Comparison of ENCODE assay signal across 1 cellular context in the genomic region with DNA sequence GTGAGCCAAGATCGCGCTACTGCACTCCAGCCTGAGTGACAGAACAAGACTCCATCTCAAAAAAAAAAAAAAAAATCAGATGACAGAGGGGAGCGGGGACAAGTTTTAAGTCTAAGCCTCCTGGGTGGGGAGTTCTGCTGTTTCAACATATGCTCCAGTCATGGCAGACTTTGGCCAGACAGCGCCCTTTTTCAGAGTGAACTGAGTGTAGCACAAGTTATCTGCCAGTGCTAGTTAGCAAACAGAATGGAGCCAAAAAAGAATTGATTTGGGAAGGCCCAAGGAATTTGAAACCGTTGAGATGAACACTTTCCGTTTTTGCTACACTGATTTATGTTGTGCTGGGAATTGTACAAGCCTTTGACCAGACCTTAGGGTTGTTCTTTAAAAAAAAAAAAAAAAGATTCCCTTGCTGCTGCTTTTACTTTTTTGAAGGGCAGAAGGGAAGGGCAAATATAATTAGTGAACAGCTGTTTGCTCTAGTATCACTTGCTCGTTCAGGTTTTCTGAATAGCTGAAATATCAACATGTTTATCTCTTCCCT.
TF ChIP-seq lines count a peak whose summit lies in the region.

No MANE protein-coding gene starts in this region.

TF ChIP-seq in HepG2, 621 proteins besides CTCF, POLR2A, EP300 and RAD21 (continued from another document and continues in another):
- TF ChIP-seq, protein P1, sequence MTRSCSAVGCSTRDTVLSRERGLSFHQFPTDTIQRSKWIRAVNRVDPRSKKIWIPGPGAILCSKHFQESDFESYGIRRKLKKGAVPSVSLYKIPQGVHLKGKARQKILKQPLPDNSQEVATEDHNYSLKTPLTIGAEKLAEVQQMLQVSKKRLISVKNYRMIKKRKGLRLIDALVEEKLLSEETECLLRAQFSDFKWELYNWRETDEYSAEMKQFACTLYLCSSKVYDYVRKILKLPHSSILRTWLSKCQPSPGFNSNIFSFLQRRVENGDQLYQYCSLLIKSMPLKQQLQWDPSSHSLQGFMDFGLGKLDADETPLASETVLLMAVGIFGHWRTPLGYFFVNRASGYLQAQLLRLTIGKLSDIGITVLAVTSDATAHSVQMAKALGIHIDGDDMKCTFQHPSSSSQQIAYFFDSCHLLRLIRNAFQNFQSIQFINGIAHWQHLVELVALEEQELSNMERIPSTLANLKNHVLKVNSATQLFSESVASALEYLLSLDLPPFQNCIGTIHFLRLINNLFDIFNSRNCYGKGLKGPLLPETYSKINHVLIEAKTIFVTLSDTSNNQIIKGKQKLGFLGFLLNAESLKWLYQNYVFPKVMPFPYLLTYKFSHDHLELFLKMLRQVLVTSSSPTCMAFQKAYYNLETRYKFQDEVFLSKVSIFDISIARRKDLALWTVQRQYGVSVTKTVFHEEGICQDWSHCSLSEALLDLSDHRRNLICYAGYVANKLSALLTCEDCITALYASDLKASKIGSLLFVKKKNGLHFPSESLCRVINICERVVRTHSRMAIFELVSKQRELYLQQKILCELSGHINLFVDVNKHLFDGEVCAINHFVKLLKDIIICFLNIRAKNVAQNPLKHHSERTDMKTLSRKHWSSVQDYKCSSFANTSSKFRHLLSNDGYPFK (CRISPR knock-in tag; IDR thresholded peaks at IDR 0.05; ENCODE audit: borderline replicate concordance) = no peak
- TF ChIP-seq ZNF180 (CRISPR knock-in tag; IDR thresholded peaks at IDR 0.05; ENCODE audit: borderline replicate concordance, low read depth) (no peak), ZNF431 (CRISPR knock-in tag; IDR thresholded peaks at IDR 0.05; ENCODE audit: borderline replicate concordance, low read depth) (no peak), ZNF776 (CRISPR knock-in tag; IDR thresholded peaks at IDR 0.05) (no peak), ZNF501 (CRISPR knock-in tag; IDR thresholded peaks at IDR 0.05) (no peak), ZNF44 (CRISPR knock-in tag; IDR thresholded peaks at IDR 0.05) (no peak), HNF4A (CRISPR knock-in tag; IDR thresholded peaks at IDR 0.05) (peak; percentile 82), CHCHD3 (CRISPR knock-in tag; IDR thresholded peaks at IDR 0.05) (no peak), ZNF839 (CRISPR knock-in tag; IDR thresholded peaks at IDR 0.05; ENCODE audit: borderline replicate concordance) (no peak), CCDC6 (CRISPR knock-in tag; IDR thresholded peaks at IDR 0.05) (no peak), PITX1 (CRISPR knock-in tag; IDR thresholded peaks at IDR 0.05) (0 out of 2 replicates have a peak, but pooled peaks have one; percentile 19), REL (CRISPR knock-in tag; conservative IDR thresholded peaks at IDR 0.05) (no peak), BRCA1 (CRISPR knock-in tag; IDR thresholded peaks at IDR 0.05) (no peak), RORA (CRISPR knock-in tag; IDR thresholded peaks at IDR 0.05) (no peak), NCOA5 (CRISPR knock-in tag; IDR thresholded peaks at IDR 0.05) (no peak), STAT5B (CRISPR knock-in tag; IDR thresholded peaks at IDR 0.05) (no peak), CBX5 (CRISPR knock-in tag; IDR thresholded peaks at IDR 0.05; ENCODE audit: borderline replicate concordance) (no peak), REXO4 (CRISPR knock-in tag; IDR thresholded peaks at IDR 0.05; ENCODE audit: borderline replicate concordance) (no peak), ZFP62 (CRISPR knock-in tag; IDR thresholded peaks at IDR 0.05) (no peak), NR2F2 (IDR thresholded peaks at IDR 0.05; ENCODE audit: borderline replicate concordance, low read depth) (no peak)
- TF ChIP-seq, protein P2, sequence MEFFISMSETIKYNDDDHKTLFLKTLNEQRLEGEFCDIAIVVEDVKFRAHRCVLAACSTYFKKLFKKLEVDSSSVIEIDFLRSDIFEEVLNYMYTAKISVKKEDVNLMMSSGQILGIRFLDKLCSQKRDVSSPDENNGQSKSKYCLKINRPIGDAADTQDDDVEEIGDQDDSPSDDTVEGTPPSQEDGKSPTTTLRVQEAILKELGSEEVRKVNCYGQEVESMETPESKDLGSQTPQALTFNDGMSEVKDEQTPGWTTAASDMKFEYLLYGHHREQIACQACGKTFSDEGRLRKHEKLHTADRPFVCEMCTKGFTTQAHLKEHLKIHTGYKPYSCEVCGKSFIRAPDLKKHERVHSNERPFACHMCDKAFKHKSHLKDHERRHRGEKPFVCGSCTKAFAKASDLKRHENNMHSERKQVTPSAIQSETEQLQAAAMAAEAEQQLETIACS (CRISPR knock-in tag; IDR thresholded peaks at IDR 0.05) = no peak
- TF ChIP-seq, protein P3, sequence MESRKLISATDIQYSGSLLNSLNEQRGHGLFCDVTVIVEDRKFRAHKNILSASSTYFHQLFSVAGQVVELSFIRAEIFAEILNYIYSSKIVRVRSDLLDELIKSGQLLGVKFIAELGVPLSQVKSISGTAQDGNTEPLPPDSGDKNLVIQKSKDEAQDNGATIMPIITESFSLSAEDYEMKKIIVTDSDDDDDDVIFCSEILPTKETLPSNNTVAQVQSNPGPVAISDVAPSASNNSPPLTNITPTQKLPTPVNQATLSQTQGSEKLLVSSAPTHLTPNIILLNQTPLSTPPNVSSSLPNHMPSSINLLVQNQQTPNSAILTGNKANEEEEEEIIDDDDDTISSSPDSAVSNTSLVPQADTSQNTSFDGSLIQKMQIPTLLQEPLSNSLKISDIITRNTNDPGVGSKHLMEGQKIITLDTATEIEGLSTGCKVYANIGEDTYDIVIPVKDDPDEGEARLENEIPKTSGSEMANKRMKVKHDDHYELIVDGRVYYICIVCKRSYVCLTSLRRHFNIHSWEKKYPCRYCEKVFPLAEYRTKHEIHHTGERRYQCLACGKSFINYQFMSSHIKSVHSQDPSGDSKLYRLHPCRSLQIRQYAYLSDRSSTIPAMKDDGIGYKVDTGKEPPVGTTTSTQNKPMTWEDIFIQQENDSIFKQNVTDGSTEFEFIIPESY (CRISPR knock-in tag; IDR thresholded peaks at IDR 0.05) = no peak
- TF ChIP-seq, protein P4, sequence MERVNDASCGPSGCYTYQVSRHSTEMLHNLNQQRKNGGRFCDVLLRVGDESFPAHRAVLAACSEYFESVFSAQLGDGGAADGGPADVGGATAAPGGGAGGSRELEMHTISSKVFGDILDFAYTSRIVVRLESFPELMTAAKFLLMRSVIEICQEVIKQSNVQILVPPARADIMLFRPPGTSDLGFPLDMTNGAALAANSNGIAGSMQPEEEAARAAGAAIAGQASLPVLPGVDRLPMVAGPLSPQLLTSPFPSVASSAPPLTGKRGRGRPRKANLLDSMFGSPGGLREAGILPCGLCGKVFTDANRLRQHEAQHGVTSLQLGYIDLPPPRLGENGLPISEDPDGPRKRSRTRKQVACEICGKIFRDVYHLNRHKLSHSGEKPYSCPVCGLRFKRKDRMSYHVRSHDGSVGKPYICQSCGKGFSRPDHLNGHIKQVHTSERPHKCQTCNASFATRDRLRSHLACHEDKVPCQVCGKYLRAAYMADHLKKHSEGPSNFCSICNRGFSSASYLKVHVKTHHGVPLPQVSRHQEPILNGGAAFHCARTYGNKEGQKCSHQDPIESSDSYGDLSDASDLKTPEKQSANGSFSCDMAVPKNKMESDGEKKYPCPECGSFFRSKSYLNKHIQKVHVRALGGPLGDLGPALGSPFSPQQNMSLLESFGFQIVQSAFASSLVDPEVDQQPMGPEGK (CRISPR knock-in tag; IDR thresholded peaks at IDR 0.05) = peak; percentile 64
- TF ChIP-seq, protein P5, sequence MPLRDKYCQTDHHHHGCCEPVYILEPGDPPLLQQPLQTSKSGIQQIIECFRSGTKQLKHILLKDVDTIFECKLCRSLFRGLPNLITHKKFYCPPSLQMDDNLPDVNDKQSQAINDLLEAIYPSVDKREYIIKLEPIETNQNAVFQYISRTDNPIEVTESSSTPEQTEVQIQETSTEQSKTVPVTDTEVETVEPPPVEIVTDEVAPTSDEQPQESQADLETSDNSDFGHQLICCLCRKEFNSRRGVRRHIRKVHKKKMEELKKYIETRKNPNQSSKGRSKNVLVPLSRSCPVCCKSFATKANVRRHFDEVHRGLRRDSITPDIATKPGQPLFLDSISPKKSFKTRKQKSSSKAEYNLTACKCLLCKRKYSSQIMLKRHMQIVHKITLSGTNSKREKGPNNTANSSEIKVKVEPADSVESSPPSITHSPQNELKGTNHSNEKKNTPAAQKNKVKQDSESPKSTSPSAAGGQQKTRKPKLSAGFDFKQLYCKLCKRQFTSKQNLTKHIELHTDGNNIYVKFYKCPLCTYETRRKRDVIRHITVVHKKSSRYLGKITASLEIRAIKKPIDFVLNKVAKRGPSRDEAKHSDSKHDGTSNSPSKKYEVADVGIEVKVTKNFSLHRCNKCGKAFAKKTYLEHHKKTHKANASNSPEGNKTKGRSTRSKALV (CRISPR knock-in tag; IDR thresholded peaks at IDR 0.05) = no peak
- TF ChIP-seq, protein P6, sequence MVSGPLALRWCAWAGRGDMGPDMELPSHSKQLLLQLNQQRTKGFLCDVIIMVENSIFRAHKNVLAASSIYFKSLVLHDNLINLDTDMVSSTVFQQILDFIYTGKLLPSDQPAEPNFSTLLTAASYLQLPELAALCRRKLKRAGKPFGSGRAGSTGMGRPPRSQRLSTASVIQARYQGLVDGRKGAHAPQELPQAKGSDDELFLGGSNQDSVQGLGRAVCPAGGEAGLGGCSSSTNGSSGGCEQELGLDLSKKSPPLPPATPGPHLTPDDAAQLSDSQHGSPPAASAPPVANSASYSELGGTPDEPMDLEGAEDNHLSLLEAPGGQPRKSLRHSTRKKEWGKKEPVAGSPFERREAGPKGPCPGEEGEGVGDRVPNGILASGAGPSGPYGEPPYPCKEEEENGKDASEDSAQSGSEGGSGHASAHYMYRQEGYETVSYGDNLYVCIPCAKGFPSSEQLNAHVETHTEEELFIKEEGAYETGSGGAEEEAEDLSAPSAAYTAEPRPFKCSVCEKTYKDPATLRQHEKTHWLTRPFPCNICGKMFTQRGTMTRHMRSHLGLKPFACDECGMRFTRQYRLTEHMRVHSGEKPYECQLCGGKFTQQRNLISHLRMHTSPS (CRISPR knock-in tag; IDR thresholded peaks at IDR 0.05; ENCODE audit: low read depth) = no peak
- TF ChIP-seq, protein P7, sequence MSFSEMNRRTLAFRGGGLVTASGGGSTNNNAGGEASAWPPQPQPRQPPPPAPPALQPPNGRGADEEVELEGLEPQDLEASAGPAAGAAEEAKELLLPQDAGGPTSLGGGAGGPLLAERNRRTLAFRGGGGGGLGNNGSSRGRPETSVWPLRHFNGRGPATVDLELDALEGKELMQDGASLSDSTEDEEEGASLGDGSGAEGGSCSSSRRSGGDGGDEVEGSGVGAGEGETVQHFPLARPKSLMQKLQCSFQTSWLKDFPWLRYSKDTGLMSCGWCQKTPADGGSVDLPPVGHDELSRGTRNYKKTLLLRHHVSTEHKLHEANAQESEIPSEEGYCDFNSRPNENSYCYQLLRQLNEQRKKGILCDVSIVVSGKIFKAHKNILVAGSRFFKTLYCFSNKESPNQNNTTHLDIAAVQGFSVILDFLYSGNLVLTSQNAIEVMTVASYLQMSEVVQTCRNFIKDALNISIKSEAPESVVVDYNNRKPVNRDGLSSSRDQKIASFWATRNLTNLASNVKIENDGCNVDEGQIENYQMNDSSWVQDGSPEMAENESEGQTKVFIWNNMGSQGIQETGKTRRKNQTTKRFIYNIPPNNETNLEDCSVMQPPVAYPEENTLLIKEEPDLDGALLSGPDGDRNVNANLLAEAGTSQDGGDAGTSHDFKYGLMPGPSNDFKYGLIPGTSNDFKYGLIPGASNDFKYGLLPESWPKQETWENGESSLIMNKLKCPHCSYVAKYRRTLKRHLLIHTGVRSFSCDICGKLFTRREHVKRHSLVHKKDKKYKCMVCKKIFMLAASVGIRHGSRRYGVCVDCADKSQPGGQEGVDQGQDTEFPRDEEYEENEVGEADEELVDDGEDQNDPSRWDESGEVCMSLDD (CRISPR knock-in tag; IDR thresholded peaks at IDR 0.05; ENCODE audit: borderline replicate concordance) = no peak
- TF ChIP-seq, protein P8, sequence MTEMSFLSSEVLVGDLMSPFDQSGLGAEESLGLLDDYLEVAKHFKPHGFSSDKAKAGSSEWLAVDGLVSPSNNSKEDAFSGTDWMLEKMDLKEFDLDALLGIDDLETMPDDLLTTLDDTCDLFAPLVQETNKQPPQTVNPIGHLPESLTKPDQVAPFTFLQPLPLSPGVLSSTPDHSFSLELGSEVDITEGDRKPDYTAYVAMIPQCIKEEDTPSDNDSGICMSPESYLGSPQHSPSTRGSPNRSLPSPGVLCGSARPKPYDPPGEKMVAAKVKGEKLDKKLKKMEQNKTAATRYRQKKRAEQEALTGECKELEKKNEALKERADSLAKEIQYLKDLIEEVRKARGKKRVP (CRISPR knock-in tag; IDR thresholded peaks at IDR 0.05) = no peak
- TF ChIP-seq, protein P9, sequence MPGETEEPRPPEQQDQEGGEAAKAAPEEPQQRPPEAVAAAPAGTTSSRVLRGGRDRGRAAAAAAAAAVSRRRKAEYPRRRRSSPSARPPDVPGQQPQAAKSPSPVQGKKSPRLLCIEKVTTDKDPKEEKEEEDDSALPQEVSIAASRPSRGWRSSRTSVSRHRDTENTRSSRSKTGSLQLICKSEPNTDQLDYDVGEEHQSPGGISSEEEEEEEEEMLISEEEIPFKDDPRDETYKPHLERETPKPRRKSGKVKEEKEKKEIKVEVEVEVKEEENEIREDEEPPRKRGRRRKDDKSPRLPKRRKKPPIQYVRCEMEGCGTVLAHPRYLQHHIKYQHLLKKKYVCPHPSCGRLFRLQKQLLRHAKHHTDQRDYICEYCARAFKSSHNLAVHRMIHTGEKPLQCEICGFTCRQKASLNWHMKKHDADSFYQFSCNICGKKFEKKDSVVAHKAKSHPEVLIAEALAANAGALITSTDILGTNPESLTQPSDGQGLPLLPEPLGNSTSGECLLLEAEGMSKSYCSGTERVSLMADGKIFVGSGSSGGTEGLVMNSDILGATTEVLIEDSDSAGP (CRISPR knock-in tag; IDR thresholded peaks at IDR 0.05; ENCODE audit: borderline replicate concordance) = no peak
- TF ChIP-seq, protein P10, sequence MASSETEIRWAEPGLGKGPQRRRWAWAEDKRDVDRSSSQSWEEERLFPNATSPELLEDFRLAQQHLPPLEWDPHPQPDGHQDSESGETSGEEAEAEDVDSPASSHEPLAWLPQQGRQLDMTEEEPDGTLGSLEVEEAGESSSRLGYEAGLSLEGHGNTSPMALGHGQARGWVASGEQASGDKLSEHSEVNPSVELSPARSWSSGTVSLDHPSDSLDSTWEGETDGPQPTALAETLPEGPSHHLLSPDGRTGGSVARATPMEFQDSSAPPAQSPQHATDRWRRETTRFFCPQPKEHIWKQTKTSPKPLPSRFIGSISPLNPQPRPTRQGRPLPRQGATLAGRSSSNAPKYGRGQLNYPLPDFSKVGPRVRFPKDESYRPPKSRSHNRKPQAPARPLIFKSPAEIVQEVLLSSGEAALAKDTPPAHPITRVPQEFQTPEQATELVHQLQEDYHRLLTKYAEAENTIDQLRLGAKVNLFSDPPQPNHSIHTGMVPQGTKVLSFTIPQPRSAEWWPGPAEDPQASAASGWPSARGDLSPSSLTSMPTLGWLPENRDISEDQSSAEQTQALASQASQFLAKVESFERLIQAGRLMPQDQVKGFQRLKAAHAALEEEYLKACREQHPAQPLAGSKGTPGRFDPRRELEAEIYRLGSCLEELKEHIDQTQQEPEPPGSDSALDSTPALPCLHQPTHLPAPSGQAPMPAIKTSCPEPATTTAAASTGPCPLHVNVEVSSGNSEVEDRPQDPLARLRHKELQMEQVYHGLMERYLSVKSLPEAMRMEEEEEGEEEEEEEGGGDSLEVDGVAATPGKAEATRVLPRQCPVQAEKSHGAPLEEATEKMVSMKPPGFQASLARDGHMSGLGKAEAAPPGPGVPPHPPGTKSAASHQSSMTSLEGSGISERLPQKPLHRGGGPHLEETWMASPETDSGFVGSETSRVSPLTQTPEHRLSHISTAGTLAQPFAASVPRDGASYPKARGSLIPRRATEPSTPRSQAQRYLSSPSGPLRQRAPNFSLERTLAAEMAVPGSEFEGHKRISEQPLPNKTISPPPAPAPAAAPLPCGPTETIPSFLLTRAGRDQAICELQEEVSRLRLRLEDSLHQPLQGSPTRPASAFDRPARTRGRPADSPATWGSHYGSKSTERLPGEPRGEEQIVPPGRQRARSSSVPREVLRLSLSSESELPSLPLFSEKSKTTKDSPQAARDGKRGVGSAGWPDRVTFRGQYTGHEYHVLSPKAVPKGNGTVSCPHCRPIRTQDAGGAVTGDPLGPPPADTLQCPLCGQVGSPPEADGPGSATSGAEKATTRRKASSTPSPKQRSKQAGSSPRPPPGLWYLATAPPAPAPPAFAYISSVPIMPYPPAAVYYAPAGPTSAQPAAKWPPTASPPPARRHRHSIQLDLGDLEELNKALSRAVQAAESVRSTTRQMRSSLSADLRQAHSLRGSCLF (CRISPR knock-in tag; IDR thresholded peaks at IDR 0.05; ENCODE audit: borderline replicate concordance) = no peak
